Comparison of ENCODE assay signal across 8 cellular contexts in genomic region chr1:156025873-156026272, GRCh38. TPM values are rescaled to one million over a fixed set of nuclear protein-coding genes. Genes with fewer than 3 reads are reported as not detected.
DNase-seq lines count a peak whose midpoint lies in the region; ATAC-seq and TF ChIP-seq lines count a peak whose summit lies in the region.

No MANE protein-coding gene starts in this region.

- no peak overlapping the region for H3K9ac ChIP-seq in OCI-LY1 (ENCODE audit: low read length)

- DNase-seq in ACHN (peak; percentile 53), GM13977 (ENCODE audit: low spot score) (peak; percentile 67), iPS DF 6.9 (ENCODE audit: low read depth, low spot score) (peak; percentile 47), NCI-H187 treated with DMSO at 0.1 percent for 48 hours (lab: John Stamatoyannopoulos, UW) (no peak)
- peak; percentile 45 for DNase-seq in activated naive CD8-positive, alpha-beta T cell treated with anti-CD3 and anti-CD28 coated beads for 36 hours
- DNase-seq in stimulated activated naive CD8-positive, alpha-beta T cell treated with anti-CD3 and anti-CD28 coated beads, Interleukin-15, Interleukin-2, amounts not matched to agents 100 U/mL and 50 U/mL, for 24 hours = peak; percentile 38

- H3K27me3 Mint-ChIP-seq in activated naive CD8-positive, alpha-beta T cell treated with anti-CD3 and anti-CD28 coated beads for 36 hours = peaks cover 13% of the 10 kb centered on the region

- peak; percentile 72 for ATAC-seq in stimulated activated naive CD8-positive, alpha-beta T cell treated with anti-CD3 and anti-CD28 coated beads, Interleukin-15, Interleukin-2, amounts not matched to agents 100 U/mL and 50 U/mL, for 24 hours
- no peak for ATAC-seq in HG03097 (IDR thresholded peaks at IDR 0.05; ENCODE audit: low FRiP score, unreplicated experiment)

- H3K79me2 ChIP-seq in OCI-LY1 (ENCODE audit: insufficient read depth, low read length) = no peaks in the 10 kb centered on the region

- no peak overlapping the region for H3K4me2 ChIP-seq in OCI-LY1 (ENCODE audit: low read length)

- no peaks in the 10 kb centered on the region for H4K20me1 ChIP-seq in OCI-LY1 (ENCODE audit: insufficient read depth, low read length)

- no peak overlapping the region for H3K27ac Mint-ChIP-seq in activated naive CD8-positive, alpha-beta T cell treated with anti-CD3 and anti-CD28 coated beads for 36 hours

- H3K4me1 ChIP-seq in OCI-LY1 (ENCODE audit: insufficient read depth, low read length, severe bottlenecking) (peaks cover 4% of the 10 kb centered on the region), iPS DF 6.9 (ENCODE audit: control insufficient read depth, insufficient read depth, low read length) (no peaks in the 10 kb centered on the region)

- H3K9me2 ChIP-seq in OCI-LY1 (ENCODE audit: low read depth, low read length) = no peaks in the 10 kb centered on the region

- H3K36me3 Mint-ChIP-seq in activated naive CD8-positive, alpha-beta T cell treated with anti-CD3 and anti-CD28 coated beads for 36 hours = no peaks in the 10 kb centered on the region

- H3K4me1 Mint-ChIP-seq in activated naive CD8-positive, alpha-beta T cell treated with anti-CD3 and anti-CD28 coated beads for 36 hours = peaks cover 8% of the 10 kb centered on the region

- in situ Hi-C loops in ACHN (cut with HindIII; ENCODE audit: low pct_ligation_motif_present, low pct_unique_long_range_greater_than_20kb, low sequenced_read_pairs) = no loop called here
- in situ Hi-C loops in GM13977 (cut with MboI; ENCODE audit: low pct_unique_long_range_greater_than_20kb, low sequenced_read_pairs, unreplicated experiment) = no loop called here

- no peak overlapping the region for H3K4me3 ChIP-seq in OCI-LY1 (ENCODE audit: low read depth, low read length, poor library complexity, severe bottlenecking)
- no peak overlapping the region for H3K4me3 ChIP-seq in iPS DF 6.9 (ENCODE audit: low read length)

- H2AFZ ChIP-seq in OCI-LY1 (ENCODE audit: low read length) = no peak overlapping the region

- no peaks in the 10 kb centered on the region for H3F3A ChIP-seq in OCI-LY1 (ENCODE audit: insufficient read depth, low read length)

- no peaks in the 10 kb centered on the region for H3K27me3 ChIP-seq in OCI-LY1 (ENCODE audit: insufficient read depth, low read length)
- H3K27me3 ChIP-seq in iPS DF 6.9 (ENCODE audit: control insufficient read depth, insufficient read depth, low read length) = no peaks in the 10 kb centered on the region

- no peak overlapping the region for H3K27ac ChIP-seq in OCI-LY1 (ENCODE audit: low read depth, low read length, poor library complexity, severe bottlenecking)
- no peak overlapping the region for H3K27ac ChIP-seq in iPS DF 6.9 (ENCODE audit: low read length)

- H3K36me3 ChIP-seq in OCI-LY1 (ENCODE audit: insufficient read depth, low read length) = no peaks in the 10 kb centered on the region
- H3K36me3 ChIP-seq in iPS DF 6.9 (ENCODE audit: control insufficient read depth, insufficient read depth, low read length) = no peaks in the 10 kb centered on the region

- no CpG with 5 or more reads among the region's 9 CpGs for WGBS in iPS DF 6.9 (ENCODE audit: insufficient coverage, insufficient read length)

- H3K9me3 Mint-ChIP-seq in activated naive CD8-positive, alpha-beta T cell treated with anti-CD3 and anti-CD28 coated beads for 36 hours = no peaks in the 10 kb centered on the region

- TF ChIP-seq CTCF in GM13977 (IDR thresholded peaks at IDR 0.05; ENCODE audit: extremely low read depth, insufficient read depth, missing control alignments) (peak; percentile 60), OCI-LY1 (IDR thresholded peaks at IDR 0.05; ENCODE audit: low read length) (peak; percentile 69)

- H3K9me3 ChIP-seq in OCI-LY1 (ENCODE audit: low read length) (no peaks in the 10 kb centered on the region), iPS DF 6.9 (ENCODE audit: control insufficient read depth, insufficient read depth, low read length) (no peaks in the 10 kb centered on the region)

- no peak overlapping the region for H3K4me3 Mint-ChIP-seq in activated naive CD8-positive, alpha-beta T cell treated with anti-CD3 and anti-CD28 coated beads for 36 hours

RNA-seq across cellular contexts. Expression of gene SSR2, which starts 5.1 kb away (rescaled TPM):
- total RNA-seq in activated naive CD8-positive, alpha-beta T cell treated with anti-CD3 and anti-CD28 coated beads for 36 hours = 100 to 1,000 TPM; 155 TPM

RNA-seq across cellular contexts. Expression of gene UBQLN4, which starts 27.7 kb away (rescaled TPM):
- total RNA-seq in activated naive CD8-positive, alpha-beta T cell treated with anti-CD3 and anti-CD28 coated beads for 36 hours = 10 to 100 TPM; 42.6 to 47.1 TPM

RNA-seq across cellular contexts. Expression of gene LAMTOR2, which starts 28.7 kb away (rescaled TPM):
- total RNA-seq in activated naive CD8-positive, alpha-beta T cell treated with anti-CD3 and anti-CD28 coated beads for 36 hours = 10 to 100 TPM; 45.9 to 49.1 TPM

RNA-seq across cellular contexts. Expression of gene RAB25, which starts 35.1 kb away (rescaled TPM):
- total RNA-seq in activated naive CD8-positive, alpha-beta T cell treated with anti-CD3 and anti-CD28 coated beads for 36 hours = under 1 TPM; 0.64 to 0.99 TPM

RNA-seq across cellular contexts. Expression of gene ARHGEF2, which starts 47.5 kb away (rescaled TPM):
- total RNA-seq in activated naive CD8-positive, alpha-beta T cell treated with anti-CD3 and anti-CD28 coated beads for 36 hours = 100 to 1,000 TPM; 135 to 148 TPM
